ENCODE assay signal across 8 cellular contexts in genomic region chr16:19119564-19119963, GRCh38. TPM values are rescaled to one million over a fixed set of nuclear protein-coding genes. Genes with fewer than 3 reads are reported as not detected.
DNase-seq lines count a peak whose midpoint lies in the region; ATAC-seq and TF ChIP-seq lines count a peak whose summit lies in the region.

No MANE protein-coding gene starts in this region.

- DNase-seq in BJ (ENCODE audit: low read depth) (peak; percentile 58), ACHN (no peak), NCI-H1417 (lab: John Stamatoyannopoulos, UW) (no peak)
- DNase-seq in activated effector memory CD4-positive, alpha-beta T cell treated with anti-CD3 and anti-CD28 coated beads, Interleukin-2, amount 50 U/mL, for 16 hours: no peak

- H3F3A ChIP-seq in OCI-LY1 (ENCODE audit: insufficient read depth, low read length): no peaks in the 10 kb centered on the region

- peak overlapping the region; percentile 62; the same call in 1 of the 2 replicates for H2AFZ ChIP-seq in OCI-LY1 (ENCODE audit: low read length)

- no peaks in the 10 kb centered on the region for H3K27me3 Mint-ChIP-seq in dendritic cell treated with granulocyte-macrophage colony-stimulating factor and Interleukin-4, amounts not matched to agents 40 ng/mL and 50 ng/mL, for 4 days
- H3K27me3 Mint-ChIP-seq in nephron (ENCODE audit: low read depth): no peaks in the 10 kb centered on the region

- H3K27me3 ChIP-seq in BJ (ENCODE audit: control insufficient read depth, insufficient read depth, low read length) (no peaks in the 10 kb centered on the region), OCI-LY1 (ENCODE audit: insufficient read depth, low read length) (no peaks in the 10 kb centered on the region)

- H3K4me3 ChIP-seq in BJ (ENCODE audit: low read depth, low read length) (peak overlapping the region; percentile 54), OCI-LY1 (ENCODE audit: low read depth, low read length, poor library complexity, severe bottlenecking) (no peak overlapping the region)

- no peak overlapping the region for H3K4me2 ChIP-seq in OCI-LY1 (ENCODE audit: low read length)

- no peak for ATAC-seq in GM21423 (IDR thresholded peaks at IDR 0.05; ENCODE audit: unreplicated experiment)

- H3K79me2 ChIP-seq in OCI-LY1 (ENCODE audit: insufficient read depth, low read length): no peaks in the 10 kb centered on the region

- no peaks in the 10 kb centered on the region for H3K9me2 ChIP-seq in OCI-LY1 (ENCODE audit: low read depth, low read length)

- no peaks in the 10 kb centered on the region for H3K9me3 Mint-ChIP-seq in dendritic cell treated with granulocyte-macrophage colony-stimulating factor and Interleukin-4, amounts not matched to agents 40 ng/mL and 50 ng/mL, for 4 days
- no peaks in the 10 kb centered on the region for H3K9me3 Mint-ChIP-seq in nephron

- intact Hi-C loops in dendritic cell treated with granulocyte-macrophage colony-stimulating factor and Interleukin-4, amounts not matched to agents 40 ng/mL and 50 ng/mL, for 4 days (cut with micrococcal nuclease): loop anchor here (1.0 to 5.0 kb wide), 4 partner anchors 8 to 173 kb away; no protein-coding TSS in a partner anchor

- in situ Hi-C loops in ACHN (cut with HindIII; ENCODE audit: low pct_ligation_motif_present, low pct_unique_long_range_greater_than_20kb, low sequenced_read_pairs): no loop called here

- TF ChIP-seq CTCF in BJ (IDR thresholded peaks at IDR 0.05; ENCODE audit: insufficient read depth, low read depth, low read length) (no peak), OCI-LY1 (IDR thresholded peaks at IDR 0.05; ENCODE audit: low read length) (no peak), nephron (IDR thresholded peaks at IDR 0.05; ENCODE audit: unreplicated experiment in 3 of 3) (no peak)

- no peaks in the 10 kb centered on the region for H3K9me3 ChIP-seq in OCI-LY1 (ENCODE audit: low read length)

- CTCF ChIA-PET in BJ (lab: Yijun Ruan, JAX): interaction anchor here (0.8 to 1.3 kb wide), 3 partner anchors 11 to 57 kb away, joined by 3 to 5 read pairs (median 3); no protein-coding TSS in a partner anchor

- H3K36me3 ChIP-seq in BJ (ENCODE audit: control insufficient read depth, insufficient read depth, low read length) (peaks cover 10% of the 10 kb centered on the region), OCI-LY1 (ENCODE audit: insufficient read depth, low read length) (no peaks in the 10 kb centered on the region)

- peaks cover 15% of the 10 kb centered on the region for H3K4me1 ChIP-seq in OCI-LY1 (ENCODE audit: insufficient read depth, low read length, severe bottlenecking)

- no peak overlapping the region for H3K27ac ChIP-seq in OCI-LY1 (ENCODE audit: low read depth, low read length, poor library complexity, severe bottlenecking)

- POLR2A ChIA-PET in BJ (lab: Charles Lee): no interaction called here

- peak overlapping the region; percentile 85 for H3K27ac Mint-ChIP-seq in dendritic cell treated with granulocyte-macrophage colony-stimulating factor and Interleukin-4, amounts not matched to agents 40 ng/mL and 50 ng/mL, for 4 days
- H3K27ac Mint-ChIP-seq in nephron: peak overlapping the region; percentile 56 to 82 (median 70)

- no peaks in the 10 kb centered on the region for H4K20me1 ChIP-seq in OCI-LY1 (ENCODE audit: insufficient read depth, low read length)

- H3K9ac ChIP-seq in OCI-LY1 (ENCODE audit: low read length): no peak overlapping the region

- peaks cover 70% of the 10 kb centered on the region for H3K4me1 Mint-ChIP-seq in dendritic cell treated with granulocyte-macrophage colony-stimulating factor and Interleukin-4, amounts not matched to agents 40 ng/mL and 50 ng/mL, for 4 days (ENCODE audit: low read depth)
- peaks cover 24% of the 10 kb centered on the region for H3K4me1 Mint-ChIP-seq in nephron

- H3K36me3 Mint-ChIP-seq in dendritic cell treated with granulocyte-macrophage colony-stimulating factor and Interleukin-4, amounts not matched to agents 40 ng/mL and 50 ng/mL, for 4 days (ENCODE audit: low read depth): peaks cover 86% of the 10 kb centered on the region
- H3K36me3 Mint-ChIP-seq in nephron (ENCODE audit: low read depth): peaks cover 24% of the 10 kb centered on the region

- H3K4me3 Mint-ChIP-seq in dendritic cell treated with granulocyte-macrophage colony-stimulating factor and Interleukin-4, amounts not matched to agents 40 ng/mL and 50 ng/mL, for 4 days: no peak overlapping the region
- peak overlapping the region in 1 of 3 experiments; percentile 40 for H3K4me3 Mint-ChIP-seq in nephron

RNA-seq across cellular contexts. Expression of gene ITPRIPL2, which starts 5.8 kb away (rescaled TPM):
- polyA plus RNA-seq in BJ (2011; rRNA removed): 14.9 and 15.8 TPM in 2 replicates
- 17.2 and 19.7 TPM in 2 replicates for polyA minus RNA-seq in BJ (2011; rRNA and poly(A)+ RNA removed)

RNA-seq across cellular contexts. Expression of gene SYT17, which starts 48.5 kb away (rescaled TPM):
- polyA plus RNA-seq in BJ (2011; rRNA removed): 0.09 TPM in 1 of 2 replicates, not detected in the other
- 0.05 and 0.43 TPM in 2 replicates for polyA minus RNA-seq in BJ (2011; rRNA and poly(A)+ RNA removed)

RNA-seq across cellular contexts. Expression of gene COQ7, which starts 52.1 kb away (rescaled TPM):
- 10.7 and 13.1 TPM in 2 replicates for polyA plus RNA-seq in BJ (2011; rRNA removed)
- polyA minus RNA-seq in BJ (2011; rRNA and poly(A)+ RNA removed): 8.8 and 10.4 TPM in 2 replicates
